In genomic region chr10:87053121-87053520, GRCh38 we compare ENCODE assay signal across 19 cellular contexts. TPM values are rescaled to one million over a fixed set of nuclear protein-coding genes. Genes with fewer than 3 reads are reported as not detected.
DNase-seq lines count a peak whose midpoint lies in the region; ATAC-seq, FAIRE-seq and TF ChIP-seq lines count a peak whose summit lies in the region.
"Had no signal": no experiment of that assay in that cellular context is flagged by ENCODE, and none has a peak within 500 bp of the region (broad histone marks: within the 10 kb centered on the region; RNA-seq: fewer than 3 reads in every experiment).

No MANE protein-coding gene starts in this region.

- H3K9me3 ChIP-seq in right atrium auricular region: no peaks in the 10 kb centered on the region
- H3K9me3 ChIP-seq in gastrocnemius medialis: no peaks in the 10 kb centered on the region
- H3K9me3 ChIP-seq: adrenal gland, BE2C, thoracic aorta had no signal

- no peaks in the 10 kb centered on the region for H3K9me3 Mint-ChIP-seq in type B pancreatic cell
- H3K9me3 Mint-ChIP-seq: T-helper 1 cell treated with Interleukin-12 subunit alpha and Interleukin-12 subunit beta and Interleukin-4 antibody, amounts not matched to agents 30 μg/mL and 1 μg/mL, for 36 hours had no signal

- H3K27me3 Mint-ChIP-seq in type B pancreatic cell: no peaks in the 10 kb centered on the region

- intact Hi-C loops in gastrocnemius medialis (cut with DNase I; ENCODE audit: low total_unique reads): no loop called here

- ATAC-seq in gastrocnemius medialis: peak; percentile 69 to 94

- TF ChIP-seq CTCF in right atrium auricular region (IDR thresholded peaks at IDR 0.05) (no peak), gastrocnemius medialis (IDR thresholded peaks at IDR 0.05 in 4 of 5, conservative IDR thresholded peaks at IDR 0.05 in 1 of 5) (no peak), type B pancreatic cell (conservative IDR thresholded peaks at IDR 0.05) (no peak)

- H3K36me3 ChIP-seq in right atrium auricular region: peaks cover 64% of the 10 kb centered on the region
- H3K36me3 ChIP-seq in gastrocnemius medialis: peaks cover 0 to 63% of the 10 kb centered on the region in 2 donors

- FAIRE-seq in RCC 7860 (lab: Jason Lieb, UNC): no peak

- DNase-seq in NCI-H1105 (lab: John Stamatoyannopoulos, UW): peak; percentile 45
- no peak for DNase-seq in right atrium auricular region (ENCODE audit: low spot score)
- DNase-seq in gastrocnemius medialis: peak in 1 of 2 donors; percentile 45
- no peak for DNase-seq in RCC 7860 (ENCODE audit: low spot score)
- DNase-seq in SIG-M5 (lab: John Stamatoyannopoulos, UW): no peak
- no peak for DNase-seq in type B pancreatic cell (ENCODE audit: extremely low spot score, unreplicated experiment)
- no peak for DNase-seq in activated gamma-delta T cell (lab: John Stamatoyannopoulos, UW)
- DNase-seq: adrenal gland; BE2C; dermis blood vessel endothelial cell; DND-41; NCI-H226; stimulated activated CD4-positive, alpha-beta T cell treated with anti-CD3 and anti-CD28 coated beads, Interleukin-15, amount 100 ng/mL, for 24 hours had no signal

- H3K27me3 ChIP-seq in right atrium auricular region: no peaks in the 10 kb centered on the region
- no peaks in the 10 kb centered on the region for H3K27me3 ChIP-seq in gastrocnemius medialis
- H3K27me3 ChIP-seq: adrenal gland, BE2C had no signal

- H3K4me3 Mint-ChIP-seq in type B pancreatic cell: no peak overlapping the region
- H3K4me3 Mint-ChIP-seq: T-helper 1 cell treated with Interleukin-12 subunit alpha and Interleukin-12 subunit beta and Interleukin-4 antibody, amounts not matched to agents 30 μg/mL and 1 μg/mL, for 36 hours had no signal

- no peak overlapping the region for H3K27ac Mint-ChIP-seq in type B pancreatic cell
- H3K27ac Mint-ChIP-seq: T-helper 1 cell treated with Interleukin-12 subunit alpha and Interleukin-12 subunit beta and Interleukin-4 antibody, amounts not matched to agents 30 μg/mL and 1 μg/mL, for 36 hours had no signal

- peak overlapping the region; percentile 82 for H3K27ac ChIP-seq in angular gyrus (ENCODE audit: low read depth, low read length)
- peak overlapping the region; percentile 20 to 46 for H3K27ac ChIP-seq in right atrium auricular region
- peak overlapping the region in 1 of 4 donors; percentile 59 for H3K27ac ChIP-seq in gastrocnemius medialis

- peaks cover 0 to 10% of the 10 kb centered on the region in 2 donors for H3K4me1 ChIP-seq in right atrium auricular region
- peaks cover 0 to 22% of the 10 kb centered on the region in 2 donors for H3K4me1 ChIP-seq in gastrocnemius medialis
- H3K4me1 ChIP-seq: BE2C had no signal

- no peak for TF ChIP-seq POLR2A in gastrocnemius medialis (IDR thresholded peaks at IDR 0.05)

- H3K4me3 ChIP-seq in right atrium auricular region (no peak overlapping the region), gastrocnemius medialis (no peak overlapping the region)
- H3K4me3 ChIP-seq: adrenal gland, thoracic aorta had no signal

- H3K4me1 Mint-ChIP-seq in type B pancreatic cell (ENCODE audit: unreplicated experiment): no peaks in the 10 kb centered on the region

- peaks cover 15% of the 10 kb centered on the region for H3K36me3 Mint-ChIP-seq in type B pancreatic cell

- in situ Hi-C loops in gastrocnemius medialis (cut with MboI; ENCODE audit: low sequenced_read_pairs in 4 of 4): no loop called here

RNA-seq across cellular contexts. Expression of gene FAM25A, which starts 33.0 kb away (rescaled TPM):
- total RNA-seq in right atrium auricular region (not detected), gastrocnemius medialis (not detected), type B pancreatic cell (ENCODE audit: low replicate concordance) (not detected in 2 replicates)
- total RNA-seq: dermis blood vessel endothelial cell, HT-29, M059J, mesenteric fat pad, thoracic aorta had no signal

RNA-seq across cellular contexts. Expression of gene GLUD1, which starts 41.5 kb away (rescaled TPM):
- total RNA-seq in right atrium auricular region: 10 to 100 TPM; 88.6 TPM
- total RNA-seq in gastrocnemius medialis: 10 to 100 TPM; 69.2 to 80.1 (median 77.2) TPM
- 123 and 144 TPM in 2 replicates for total RNA-seq in type B pancreatic cell (ENCODE audit: low replicate concordance)

RNA-seq across cellular contexts. Expression of gene SHLD2, which starts 41.9 kb away (rescaled TPM):
- total RNA-seq in right atrium auricular region (10 to 100 TPM; 13.5 to 16.5 TPM), gastrocnemius medialis (10 to 100 TPM in 3 of 4 donors, 1 to 10 TPM in 1; 7.2 to 15.2 (median 12.3) TPM), type B pancreatic cell (ENCODE audit: low replicate concordance) (20.3 and 24.9 TPM in 2 replicates)
